1 cellular context compared by ENCODE assay signal in the genomic region with DNA sequence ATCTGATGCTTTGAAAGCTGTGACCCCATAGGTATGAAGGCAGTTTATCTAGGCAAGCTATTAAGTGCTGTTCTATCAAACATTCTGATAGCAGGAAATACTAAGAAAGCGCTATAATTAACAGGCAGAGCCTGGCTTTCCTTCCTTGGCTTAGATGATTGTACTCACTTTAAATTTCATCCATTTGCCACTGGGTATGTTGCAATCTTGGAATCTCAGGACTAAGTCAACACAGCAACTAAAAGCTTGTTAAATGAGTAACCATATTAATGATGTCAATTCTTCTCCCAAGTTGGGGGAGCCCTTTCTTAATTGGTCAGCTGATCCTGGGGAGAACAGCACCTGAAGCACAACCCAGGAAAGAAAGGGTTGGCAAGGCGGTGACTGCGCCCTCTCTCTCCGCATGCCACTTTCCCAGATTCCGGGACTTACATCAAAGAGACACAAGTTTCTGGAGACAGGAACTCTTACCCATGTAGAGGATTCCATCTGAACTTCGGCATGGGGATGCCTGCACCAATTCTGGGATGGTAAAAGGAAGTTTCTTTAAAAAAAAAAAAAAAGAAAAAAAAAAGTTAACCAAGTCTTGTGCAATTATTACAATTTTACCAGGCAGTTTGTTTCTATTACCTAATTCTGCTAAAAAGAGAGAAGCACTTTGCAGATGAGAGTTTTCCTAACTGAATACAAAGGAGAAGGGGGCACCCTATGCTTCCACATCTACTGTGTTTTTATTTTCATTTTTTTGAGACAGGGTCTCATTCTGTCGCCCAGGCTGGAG.
TF ChIP-seq lines count a peak whose summit lies in the region.

No MANE protein-coding gene starts in this region.

TF ChIP-seq in HepG2, 621 proteins besides CTCF, POLR2A, EP300 and RAD21 (continued from another document and continues in another):
- TF ChIP-seq, protein P1, sequence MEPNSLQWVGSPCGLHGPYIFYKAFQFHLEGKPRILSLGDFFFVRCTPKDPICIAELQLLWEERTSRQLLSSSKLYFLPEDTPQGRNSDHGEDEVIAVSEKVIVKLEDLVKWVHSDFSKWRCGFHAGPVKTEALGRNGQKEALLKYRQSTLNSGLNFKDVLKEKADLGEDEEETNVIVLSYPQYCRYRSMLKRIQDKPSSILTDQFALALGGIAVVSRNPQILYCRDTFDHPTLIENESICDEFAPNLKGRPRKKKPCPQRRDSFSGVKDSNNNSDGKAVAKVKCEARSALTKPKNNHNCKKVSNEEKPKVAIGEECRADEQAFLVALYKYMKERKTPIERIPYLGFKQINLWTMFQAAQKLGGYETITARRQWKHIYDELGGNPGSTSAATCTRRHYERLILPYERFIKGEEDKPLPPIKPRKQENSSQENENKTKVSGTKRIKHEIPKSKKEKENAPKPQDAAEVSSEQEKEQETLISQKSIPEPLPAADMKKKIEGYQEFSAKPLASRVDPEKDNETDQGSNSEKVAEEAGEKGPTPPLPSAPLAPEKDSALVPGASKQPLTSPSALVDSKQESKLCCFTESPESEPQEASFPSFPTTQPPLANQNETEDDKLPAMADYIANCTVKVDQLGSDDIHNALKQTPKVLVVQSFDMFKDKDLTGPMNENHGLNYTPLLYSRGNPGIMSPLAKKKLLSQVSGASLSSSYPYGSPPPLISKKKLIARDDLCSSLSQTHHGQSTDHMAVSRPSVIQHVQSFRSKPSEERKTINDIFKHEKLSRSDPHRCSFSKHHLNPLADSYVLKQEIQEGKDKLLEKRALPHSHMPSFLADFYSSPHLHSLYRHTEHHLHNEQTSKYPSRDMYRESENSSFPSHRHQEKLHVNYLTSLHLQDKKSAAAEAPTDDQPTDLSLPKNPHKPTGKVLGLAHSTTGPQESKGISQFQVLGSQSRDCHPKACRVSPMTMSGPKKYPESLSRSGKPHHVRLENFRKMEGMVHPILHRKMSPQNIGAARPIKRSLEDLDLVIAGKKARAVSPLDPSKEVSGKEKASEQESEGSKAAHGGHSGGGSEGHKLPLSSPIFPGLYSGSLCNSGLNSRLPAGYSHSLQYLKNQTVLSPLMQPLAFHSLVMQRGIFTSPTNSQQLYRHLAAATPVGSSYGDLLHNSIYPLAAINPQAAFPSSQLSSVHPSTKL (CRISPR knock-in tag; IDR thresholded peaks at IDR 0.05) = peak; percentile 94
- TF ChIP-seq IKZF4 (CRISPR knock-in tag; IDR thresholded peaks at IDR 0.05; ENCODE audit: borderline replicate concordance, low read depth, not compliant biosample characterization) (no peak), JUND (CRISPR knock-in tag; IDR thresholded peaks at IDR 0.05) (no peak), ZNF629 (CRISPR knock-in tag; conservative IDR thresholded peaks at IDR 0.05) (no peak), ZNF644 (CRISPR knock-in tag; IDR thresholded peaks at IDR 0.05; ENCODE audit: low read depth) (peak; percentile 77; the same call in 1 of the 2 replicates), ATF7-NPFF (CRISPR knock-in tag; IDR thresholded peaks at IDR 0.05; ENCODE audit: low read depth) (no peak), GPN1 (CRISPR knock-in tag; IDR thresholded peaks at IDR 0.05; ENCODE audit: borderline replicate concordance) (no peak), SMAD1 (CRISPR knock-in tag; IDR thresholded peaks at IDR 0.05; ENCODE audit: borderline replicate concordance, low read depth) (no peak), KLF9 (CRISPR knock-in tag; IDR thresholded peaks at IDR 0.05; ENCODE audit: low read depth) (no peak), ZNF274 (CRISPR knock-in tag; IDR thresholded peaks at IDR 0.05) (no peak), ZNF703 (CRISPR knock-in tag; IDR thresholded peaks at IDR 0.05; ENCODE audit: borderline replicate concordance) (no peak), AGO1 (IDR thresholded peaks at IDR 0.05; ENCODE audit: low read depth, low read length, poor library complexity, severe bottlenecking) (no peak), ATAD3A (CRISPR knock-in tag; IDR thresholded peaks at IDR 0.05) (no peak), HIVEP1 (CRISPR knock-in tag; IDR thresholded peaks at IDR 0.05) (no peak), RFX1 (IDR thresholded peaks at IDR 0.05) (no peak), ZNF530 (CRISPR knock-in tag; IDR thresholded peaks at IDR 0.05; ENCODE audit: low read depth) (no peak), ZNF790 (CRISPR knock-in tag; IDR thresholded peaks at IDR 0.05; ENCODE audit: borderline replicate concordance) (no peak), POGZ (CRISPR knock-in tag; IDR thresholded peaks at IDR 0.05) (peak; percentile 63), KMT2B (CRISPR knock-in tag; IDR thresholded peaks at IDR 0.05) (no peak), ZSCAN30 (CRISPR knock-in tag; IDR thresholded peaks at IDR 0.05) (no peak), ZFP36L1 (CRISPR knock-in tag; IDR thresholded peaks at IDR 0.05) (peak; percentile 47; the same call in 1 of the 2 replicates), ZNF292 (CRISPR knock-in tag; IDR thresholded peaks at IDR 0.05; ENCODE audit: borderline replicate concordance, low read depth) (no peak), TAF15 (IDR thresholded peaks at IDR 0.05; ENCODE audit: low read depth, low read length, poor library complexity, severe bottlenecking) (no peak), HMGA1 (CRISPR knock-in tag; conservative IDR thresholded peaks at IDR 0.05) (no peak), KLF11 (CRISPR knock-in tag; IDR thresholded peaks at IDR 0.05) (no peak), HNRNPK (IDR thresholded peaks at IDR 0.05; ENCODE audit: low read depth, low read length, poor library complexity, severe bottlenecking) (no peak), ZNF747 (CRISPR knock-in tag; IDR thresholded peaks at IDR 0.05; ENCODE audit: borderline replicate concordance) (no peak), MTA3 (CRISPR knock-in tag; IDR thresholded peaks at IDR 0.05) (no peak), MBNL3 (CRISPR knock-in tag; conservative IDR thresholded peaks at IDR 0.05) (no peak), HOXA9 (CRISPR knock-in tag; IDR thresholded peaks at IDR 0.05; ENCODE audit: borderline replicate concordance) (no peak), THAP11 (CRISPR knock-in tag; IDR thresholded peaks at IDR 0.05) (peak; percentile 60), ZNF263 (CRISPR knock-in tag; IDR thresholded peaks at IDR 0.05) (no peak), ZNF101 (CRISPR knock-in tag; IDR thresholded peaks at IDR 0.05; ENCODE audit: borderline replicate concordance, low read depth) (no peak), ZBTB20 (CRISPR knock-in tag; IDR thresholded peaks at IDR 0.05; ENCODE audit: borderline replicate concordance, low read depth) (no peak), ATM (IDR thresholded peaks at IDR 0.05; ENCODE audit: borderline replicate concordance) (no peak), ZNF572 (CRISPR knock-in tag; IDR thresholded peaks at IDR 0.05) (no peak), PHF20 (CRISPR knock-in tag; IDR thresholded peaks at IDR 0.05) (no peak), ZNF30 (CRISPR knock-in tag; IDR thresholded peaks at IDR 0.05) (no peak), ZNF350 (CRISPR knock-in tag; IDR thresholded peaks at IDR 0.05; ENCODE audit: borderline replicate concordance, low read depth) (no peak; the same call in 1 of the 2 replicates), HHEX (CRISPR knock-in tag; IDR thresholded peaks at IDR 0.05) (0 out of 2 replicates have a peak, but pooled peaks have one; percentile 34), SALL1 (CRISPR knock-in tag; IDR thresholded peaks at IDR 0.05) (peak; percentile 75), HOXA3 (CRISPR knock-in tag; IDR thresholded peaks at IDR 0.05) (no peak; the same call in 1 of the 2 replicates), ZNF549 (CRISPR knock-in tag; IDR thresholded peaks at IDR 0.05) (no peak), ZNF552 (CRISPR knock-in tag; IDR thresholded peaks at IDR 0.05; ENCODE audit: borderline replicate concordance) (no peak), KLF6 (CRISPR knock-in tag; IDR thresholded peaks at IDR 0.05) (no peak; the same call in 1 of the 2 replicates), RARG (CRISPR knock-in tag; IDR thresholded peaks at IDR 0.05; ENCODE audit: low read depth) (no peak), ZNF230 (CRISPR knock-in tag; IDR thresholded peaks at IDR 0.05) (0 out of 2 replicates have a peak, but pooled peaks have one; percentile 72)
- TF ChIP-seq, protein P2, sequence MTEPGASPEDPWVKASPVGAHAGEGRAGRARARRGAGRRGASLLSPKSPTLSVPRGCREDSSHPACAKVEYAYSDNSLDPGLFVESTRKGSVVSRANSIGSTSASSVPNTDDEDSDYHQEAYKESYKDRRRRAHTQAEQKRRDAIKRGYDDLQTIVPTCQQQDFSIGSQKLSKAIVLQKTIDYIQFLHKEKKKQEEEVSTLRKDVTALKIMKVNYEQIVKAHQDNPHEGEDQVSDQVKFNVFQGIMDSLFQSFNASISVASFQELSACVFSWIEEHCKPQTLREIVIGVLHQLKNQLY (CRISPR knock-in tag; IDR thresholded peaks at IDR 0.05) = no peak; the same call in 1 of the 2 replicates
- TF ChIP-seq, protein P3, sequence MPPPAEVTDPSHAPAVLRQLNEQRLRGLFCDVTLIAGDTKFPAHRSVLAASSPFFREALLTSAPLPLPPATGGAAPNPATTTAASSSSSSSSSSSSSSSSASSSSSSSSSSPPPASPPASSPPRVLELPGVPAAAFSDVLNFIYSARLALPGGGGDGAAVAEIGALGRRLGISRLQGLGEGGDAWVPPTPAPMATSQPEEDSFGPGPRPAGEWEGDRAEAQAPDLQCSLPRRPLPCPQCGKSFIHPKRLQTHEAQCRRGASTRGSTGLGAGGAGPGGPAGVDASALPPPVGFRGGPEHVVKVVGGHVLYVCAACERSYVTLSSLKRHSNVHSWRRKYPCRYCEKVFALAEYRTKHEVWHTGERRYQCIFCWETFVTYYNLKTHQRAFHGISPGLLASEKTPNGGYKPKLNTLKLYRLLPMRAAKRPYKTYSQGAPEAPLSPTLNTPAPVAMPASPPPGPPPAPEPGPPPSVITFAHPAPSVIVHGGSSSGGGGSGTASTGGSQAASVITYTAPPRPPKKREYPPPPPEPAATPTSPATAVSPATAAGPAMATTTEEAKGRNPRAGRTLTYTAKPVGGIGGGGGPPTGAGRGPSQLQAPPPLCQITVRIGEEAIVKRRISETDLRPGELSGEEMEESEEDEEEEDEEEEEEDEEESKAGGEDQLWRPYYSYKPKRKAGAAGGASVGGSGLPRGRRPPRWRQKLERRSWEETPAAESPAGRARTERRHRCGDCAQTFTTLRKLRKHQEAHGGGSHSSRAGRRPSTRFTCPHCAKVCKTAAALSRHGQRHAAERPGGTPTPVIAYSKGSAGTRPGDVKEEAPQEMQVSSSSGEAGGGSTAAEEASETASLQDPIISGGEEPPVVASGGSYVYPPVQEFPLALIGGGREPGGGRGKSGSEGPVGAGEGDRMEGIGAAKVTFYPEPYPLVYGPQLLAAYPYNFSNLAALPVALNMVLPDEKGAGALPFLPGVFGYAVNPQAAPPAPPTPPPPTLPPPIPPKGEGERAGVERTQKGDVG (CRISPR knock-in tag; IDR thresholded peaks at IDR 0.05; ENCODE audit: borderline replicate concordance) = no peak
- TF ChIP-seq, protein P4, sequence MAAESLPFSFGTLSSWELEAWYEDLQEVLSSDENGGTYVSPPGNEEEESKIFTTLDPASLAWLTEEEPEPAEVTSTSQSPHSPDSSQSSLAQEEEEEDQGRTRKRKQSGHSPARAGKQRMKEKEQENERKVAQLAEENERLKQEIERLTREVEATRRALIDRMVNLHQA (CRISPR knock-in tag; IDR thresholded peaks at IDR 0.05) = no peak
- TF ChIP-seq, protein P5, sequence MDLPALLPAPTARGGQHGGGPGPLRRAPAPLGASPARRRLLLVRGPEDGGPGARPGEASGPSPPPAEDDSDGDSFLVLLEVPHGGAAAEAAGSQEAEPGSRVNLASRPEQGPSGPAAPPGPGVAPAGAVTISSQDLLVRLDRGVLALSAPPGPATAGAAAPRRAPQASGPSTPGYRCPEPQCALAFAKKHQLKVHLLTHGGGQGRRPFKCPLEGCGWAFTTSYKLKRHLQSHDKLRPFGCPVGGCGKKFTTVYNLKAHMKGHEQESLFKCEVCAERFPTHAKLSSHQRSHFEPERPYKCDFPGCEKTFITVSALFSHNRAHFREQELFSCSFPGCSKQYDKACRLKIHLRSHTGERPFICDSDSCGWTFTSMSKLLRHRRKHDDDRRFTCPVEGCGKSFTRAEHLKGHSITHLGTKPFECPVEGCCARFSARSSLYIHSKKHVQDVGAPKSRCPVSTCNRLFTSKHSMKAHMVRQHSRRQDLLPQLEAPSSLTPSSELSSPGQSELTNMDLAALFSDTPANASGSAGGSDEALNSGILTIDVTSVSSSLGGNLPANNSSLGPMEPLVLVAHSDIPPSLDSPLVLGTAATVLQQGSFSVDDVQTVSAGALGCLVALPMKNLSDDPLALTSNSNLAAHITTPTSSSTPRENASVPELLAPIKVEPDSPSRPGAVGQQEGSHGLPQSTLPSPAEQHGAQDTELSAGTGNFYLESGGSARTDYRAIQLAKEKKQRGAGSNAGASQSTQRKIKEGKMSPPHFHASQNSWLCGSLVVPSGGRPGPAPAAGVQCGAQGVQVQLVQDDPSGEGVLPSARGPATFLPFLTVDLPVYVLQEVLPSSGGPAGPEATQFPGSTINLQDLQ (CRISPR knock-in tag; IDR thresholded peaks at IDR 0.05) = no peak
- TF ChIP-seq, protein P6, sequence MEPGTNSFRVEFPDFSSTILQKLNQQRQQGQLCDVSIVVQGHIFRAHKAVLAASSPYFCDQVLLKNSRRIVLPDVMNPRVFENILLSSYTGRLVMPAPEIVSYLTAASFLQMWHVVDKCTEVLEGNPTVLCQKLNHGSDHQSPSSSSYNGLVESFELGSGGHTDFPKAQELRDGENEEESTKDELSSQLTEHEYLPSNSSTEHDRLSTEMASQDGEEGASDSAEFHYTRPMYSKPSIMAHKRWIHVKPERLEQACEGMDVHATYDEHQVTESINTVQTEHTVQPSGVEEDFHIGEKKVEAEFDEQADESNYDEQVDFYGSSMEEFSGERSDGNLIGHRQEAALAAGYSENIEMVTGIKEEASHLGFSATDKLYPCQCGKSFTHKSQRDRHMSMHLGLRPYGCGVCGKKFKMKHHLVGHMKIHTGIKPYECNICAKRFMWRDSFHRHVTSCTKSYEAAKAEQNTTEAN (CRISPR knock-in tag; conservative IDR thresholded peaks at IDR 0.05) = no peak
- TF ChIP-seq, protein P7, sequence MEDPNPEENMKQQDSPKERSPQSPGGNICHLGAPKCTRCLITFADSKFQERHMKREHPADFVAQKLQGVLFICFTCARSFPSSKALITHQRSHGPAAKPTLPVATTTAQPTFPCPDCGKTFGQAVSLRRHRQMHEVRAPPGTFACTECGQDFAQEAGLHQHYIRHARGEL (CRISPR knock-in tag; IDR thresholded peaks at IDR 0.05) = no peak
- TF ChIP-seq, protein P8, sequence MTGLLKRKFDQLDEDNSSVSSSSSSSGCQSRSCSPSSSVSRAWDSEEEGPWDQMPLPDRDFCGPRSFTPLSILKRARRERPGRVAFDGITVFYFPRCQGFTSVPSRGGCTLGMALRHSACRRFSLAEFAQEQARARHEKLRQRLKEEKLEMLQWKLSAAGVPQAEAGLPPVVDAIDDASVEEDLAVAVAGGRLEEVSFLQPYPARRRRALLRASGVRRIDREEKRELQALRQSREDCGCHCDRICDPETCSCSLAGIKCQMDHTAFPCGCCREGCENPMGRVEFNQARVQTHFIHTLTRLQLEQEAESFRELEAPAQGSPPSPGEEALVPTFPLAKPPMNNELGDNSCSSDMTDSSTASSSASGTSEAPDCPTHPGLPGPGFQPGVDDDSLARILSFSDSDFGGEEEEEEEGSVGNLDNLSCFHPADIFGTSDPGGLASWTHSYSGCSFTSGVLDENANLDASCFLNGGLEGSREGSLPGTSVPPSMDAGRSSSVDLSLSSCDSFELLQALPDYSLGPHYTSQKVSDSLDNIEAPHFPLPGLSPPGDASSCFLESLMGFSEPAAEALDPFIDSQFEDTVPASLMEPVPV (CRISPR knock-in tag; IDR thresholded peaks at IDR 0.05) = no peak
- TF ChIP-seq, protein P9, sequence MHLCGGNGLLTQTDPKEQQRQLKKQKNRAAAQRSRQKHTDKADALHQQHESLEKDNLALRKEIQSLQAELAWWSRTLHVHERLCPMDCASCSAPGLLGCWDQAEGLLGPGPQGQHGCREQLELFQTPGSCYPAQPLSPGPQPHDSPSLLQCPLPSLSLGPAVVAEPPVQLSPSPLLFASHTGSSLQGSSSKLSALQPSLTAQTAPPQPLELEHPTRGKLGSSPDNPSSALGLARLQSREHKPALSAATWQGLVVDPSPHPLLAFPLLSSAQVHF (CRISPR knock-in tag; IDR thresholded peaks at IDR 0.05) = no peak
